ENCODE assay signal across 1 cellular context in genomic region chr1:29096255-29096896, GRCh38.
A peak's percentile ranks its signal among the peaks of the same experiment; 100 is the strongest.
TF ChIP-seq lines count a peak whose summit lies in the region.

No MANE protein-coding gene starts in this region.

TF ChIP-seq in HEK293, 187 proteins besides CTCF, POLR2A, EP300 and RAD21 (continued from another document and continues in another):
- TF ChIP-seq ZSCAN4 (tag by site-specific recombination; IDR thresholded peaks at IDR 0.05) (no peak), ZNF433 (tag by site-specific recombination; IDR thresholded peaks at IDR 0.05; ENCODE audit: low read depth) (no peak), ZNF292 (tag by site-specific recombination; IDR thresholded peaks at IDR 0.05; ENCODE audit: borderline replicate concordance, low read depth) (no peak), GLI2 (tag by site-specific recombination; IDR thresholded peaks at IDR 0.05; ENCODE audit: borderline replicate concordance, low read depth) (no peak; the same call in 1 of the 2 replicates), SP7 (tag by site-specific recombination; IDR thresholded peaks at IDR 0.05) (peak; percentile 93), HIC1 (tag by site-specific recombination; IDR thresholded peaks at IDR 0.05) (no peak), ZSCAN5A (tag by site-specific recombination; IDR thresholded peaks at IDR 0.05) (no peak), ZNF621 (tag by site-specific recombination; IDR thresholded peaks at IDR 0.05) (no peak), ZSCAN16 (tag by site-specific recombination; IDR thresholded peaks at IDR 0.05) (no peak), SALL2 (tag by site-specific recombination; IDR thresholded peaks at IDR 0.05; ENCODE audit: borderline replicate concordance) (no peak), GFI1B (tag by site-specific recombination; IDR thresholded peaks at IDR 0.05) (peak; percentile 88), ZBTB10 (tag by site-specific recombination; IDR thresholded peaks at IDR 0.05) (no peak), ZNF341 (tag by site-specific recombination; IDR thresholded peaks at IDR 0.05; ENCODE audit: low read depth) (no peak), ZNF488 (tag by site-specific recombination; IDR thresholded peaks at IDR 0.05) (no peak), HOXD13 (CRISPR knock-in tag; IDR thresholded peaks at IDR 0.05; ENCODE audit: borderline replicate concordance) (no peak), ZEB2 (tag by site-specific recombination; IDR thresholded peaks at IDR 0.05) (no peak), PRDM6 (tag by site-specific recombination; IDR thresholded peaks at IDR 0.05) (peak; percentile 91), ZNF26 (tag by site-specific recombination; IDR thresholded peaks at IDR 0.05) (no peak), IKZF3 (tag by site-specific recombination; IDR thresholded peaks at IDR 0.05) (no peak), ZNF202 (tag by site-specific recombination; IDR thresholded peaks at IDR 0.05; ENCODE audit: borderline replicate concordance) (no peak), ZNF555 (tag by site-specific recombination; conservative IDR thresholded peaks at IDR 0.05) (no peak), ZFP69B (tag by site-specific recombination; IDR thresholded peaks at IDR 0.05) (no peak), ZNF654 (tag by site-specific recombination; IDR thresholded peaks at IDR 0.05; ENCODE audit: low read depth) (no peak), PRDM10 (tag by site-specific recombination; IDR thresholded peaks at IDR 0.05) (peak; percentile 99), ZNF16 (tag by site-specific recombination; IDR thresholded peaks at IDR 0.05; ENCODE audit: low read depth) (0 out of 2 replicates have a peak, but pooled peaks have one; percentile 30), ZNF248 (tag by site-specific recombination; IDR thresholded peaks at IDR 0.05) (no peak), ZNF449 (tag by site-specific recombination; IDR thresholded peaks at IDR 0.05) (no peak), GLIS2 (tag by site-specific recombination; IDR thresholded peaks at IDR 0.05) (no peak), ZNF37A (tag by site-specific recombination; IDR thresholded peaks at IDR 0.05) (no peak), REST (tag by site-specific recombination; IDR thresholded peaks at IDR 0.05) (no peak), ZNF157 (tag by site-specific recombination; IDR thresholded peaks at IDR 0.05) (no peak), MZF1 (tag by site-specific recombination; IDR thresholded peaks at IDR 0.05; ENCODE audit: borderline replicate concordance) (no peak), ZBTB7A (tag by site-specific recombination; IDR thresholded peaks at IDR 0.05; ENCODE audit: low read depth) (no peak), ZNF548 (tag by site-specific recombination; IDR thresholded peaks at IDR 0.05) (no peak), ZNF530 (tag by site-specific recombination; IDR thresholded peaks at IDR 0.05; ENCODE audit: low read depth) (no peak), ZNF155 (tag by site-specific recombination; IDR thresholded peaks at IDR 0.05) (no peak), ZNF350 (tag by site-specific recombination; IDR thresholded peaks at IDR 0.05) (no peak)
